ENCODE assay signal across 33 cellular contexts in the genomic region with DNA sequence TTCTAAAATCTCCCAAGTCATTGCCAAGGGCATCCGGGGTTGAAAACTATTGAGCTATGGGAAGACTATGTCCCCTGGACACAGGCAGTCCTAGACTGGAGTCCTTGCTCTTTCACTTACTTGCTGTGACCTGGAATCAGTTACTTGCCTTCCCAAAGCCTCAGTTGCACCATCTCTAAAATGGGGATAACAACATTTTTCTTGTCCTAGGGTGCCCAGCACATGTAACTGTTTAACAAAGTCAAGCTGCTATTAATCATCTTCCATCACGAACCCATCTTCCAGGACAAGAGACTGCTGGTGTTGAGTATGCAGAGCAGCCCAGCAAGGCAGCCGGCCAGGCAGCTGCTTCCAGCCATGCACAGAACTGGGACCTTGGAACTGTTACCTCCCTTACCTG. TPM values are rescaled to one million over a fixed set of nuclear protein-coding genes. Genes with fewer than 3 reads are reported as not detected.
"Had no signal": no experiment of that assay in that cellular context is flagged by ENCODE, and none has a peak within 500 bp of the region (broad histone marks: within the 10 kb centered on the region; RNA-seq: fewer than 3 reads in every experiment).

No MANE protein-coding gene starts in this region.

- H3K4me1 ChIP-seq: left lung, lower lobe of right lung, right atrium auricular region, testis, upper lobe of right lung had no signal

- H3K27ac ChIP-seq: left lung, lower lobe of right lung, neutrophil, ovary, right atrium auricular region, skin epidermis, testis, thyroid gland, transverse colon, upper lobe of right lung had no signal

- H3K4me3 ChIP-seq: left lung, lower lobe of right lung, ovary, right atrium auricular region, skin epidermis, stomach, testis, thyroid gland, transverse colon, upper lobe of right lung had no signal

- H3K36me3 Mint-ChIP-seq: immature natural killer cell; naive thymus-derived CD8-positive, alpha-beta T cell; stimulated activated naive B cell treated with anti-CD40 and anti-IgM and Interleukin-4, amounts not matched to agents 10 μg/mL and 1 μg/mL and 100 μg/mL, for 72 hours had no signal

- H3K9me3 ChIP-seq: left lung, lower lobe of right lung, neutrophil, ovary, right atrium auricular region, stomach, testis, thyroid gland, transverse colon, upper lobe of right lung had no signal

- FAIRE-seq: islet of Langerhans, kidney, urothelium cell line had no signal

- DNase-seq: hypothalamus; immature natural killer cell; kidney; left colon; left lung; lower lobe of right lung; mammary epithelial cell; mesenchymal stem cell; naive thymus-derived CD8-positive, alpha-beta T cell; occipital lobe; ovary; stimulated activated CD4-positive, alpha-beta T cell treated with anti-CD3 and anti-CD28 coated beads, Interleukin-12 subunit alpha, Interleukin-12 subunit beta, amount 100 ng/mL, for 4 hours; stimulated activated CD4-positive, alpha-beta T cell treated with anti-CD3 and anti-CD28 coated beads, Interleukin-15, amount 100 ng/mL, for 24 hours; stimulated activated CD4-positive, alpha-beta T cell treated with anti-CD3 and anti-CD28 coated beads, Interleukin-2, amount 100 ng/mL, for 24 hours; stimulated activated CD4-positive, alpha-beta T cell treated with anti-CD3 and anti-CD28 coated beads, Interleukin-4, amount 100 ng/mL, for 1 hour; stimulated activated naive B cell treated with anti-CD40 and anti-IgM and Interleukin-4, amounts not matched to agents 10 μg/mL and 1 μg/mL and 100 μg/mL, for 72 hours; stimulated activated naive CD8-positive, alpha-beta T cell treated with anti-CD3 and anti-CD28 coated beads, Interleukin-15, Interleukin-2, amounts not matched to agents 100 U/mL and 50 U/mL, for 24 hours; stomach; testis; thyroid gland; transverse colon; upper lobe of right lung had no signal

- H3K9me3 Mint-ChIP-seq: immature natural killer cell; naive thymus-derived CD8-positive, alpha-beta T cell; stimulated activated naive B cell treated with anti-CD40 and anti-IgM and Interleukin-4, amounts not matched to agents 10 μg/mL and 1 μg/mL and 100 μg/mL, for 72 hours had no signal

- H3K36me3 ChIP-seq: left lung, lower lobe of right lung, neutrophil, ovary, right atrium auricular region, stomach, thyroid gland, transverse colon, upper lobe of right lung had no signal

- H3K4me1 Mint-ChIP-seq: immature natural killer cell; naive thymus-derived CD8-positive, alpha-beta T cell; stimulated activated naive B cell treated with anti-CD40 and anti-IgM and Interleukin-4, amounts not matched to agents 10 μg/mL and 1 μg/mL and 100 μg/mL, for 72 hours had no signal

- H3K4me3 Mint-ChIP-seq: immature natural killer cell; naive thymus-derived CD8-positive, alpha-beta T cell; nephron; neural crest cell; stimulated activated naive B cell treated with anti-CD40 and anti-IgM and Interleukin-4, amounts not matched to agents 10 μg/mL and 1 μg/mL and 100 μg/mL, for 72 hours had no signal

- H3K27me3 ChIP-seq: ovary, right atrium auricular region, stomach, testis, thyroid gland, upper lobe of right lung had no signal

- H3K27ac Mint-ChIP-seq: immature natural killer cell; naive thymus-derived CD8-positive, alpha-beta T cell; nephron; stimulated activated naive B cell treated with anti-CD40 and anti-IgM and Interleukin-4, amounts not matched to agents 10 μg/mL and 1 μg/mL and 100 μg/mL, for 72 hours had no signal

- ATAC-seq: left colon; left lung; lower lobe of right lung; naive thymus-derived CD8-positive, alpha-beta T cell; sciatic nerve; stimulated activated naive B cell treated with anti-CD40 and anti-IgM and Interleukin-4, amounts not matched to agents 10 μg/mL and 1 μg/mL and 100 μg/mL, for 72 hours; stimulated activated naive CD8-positive, alpha-beta T cell treated with anti-CD3 and anti-CD28 coated beads, Interleukin-15, Interleukin-2, amounts not matched to agents 100 U/mL and 50 U/mL, for 24 hours; upper lobe of right lung had no signal

RNA-seq across cellular contexts. Expression of gene CACNG4, which starts 9.9 kb away (rescaled TPM):
- total RNA-seq: mucosa of gallbladder; naive thymus-derived CD8-positive, alpha-beta T cell; pulmonary artery endothelial cell; renal cortical epithelial cell had no signal
- polyA plus RNA-seq: immature natural killer cell; naive thymus-derived CD8-positive, alpha-beta T cell had no signal
